35 cellular contexts compared by ENCODE assay signal in genomic region chr21:32113486-32113885, GRCh38.
"Had no signal": no experiment of that assay in that cellular context is flagged by ENCODE, and none has a peak within 500 bp of the region (broad histone marks: within the 10 kb centered on the region; RNA-seq: fewer than 3 reads in every experiment).

No MANE protein-coding gene starts in this region.

- H3K27ac ChIP-seq: KMS-11 had no signal

- H3K4me3 ChIP-seq: MG63 had no signal

- H3K36me3 ChIP-seq: MG63 had no signal

- H3K27me3 ChIP-seq: MG63 had no signal

- H3K9ac ChIP-seq: KMS-11 had no signal

- H3K4me2 ChIP-seq: KMS-11 had no signal

- DNase-seq: Karpas-422, Kasumi-1, MG63, MM.1S, MV-4-11, NCI-H1048, NCI-H1092, NCI-H1092 treated with DMSO at 0.1 percent for 48 hours, NCI-H1105, NCI-H1105 treated with DMSO at 0.1 percent for 48 hours, NCI-H1417, NCI-H1417 treated with DMSO at 0.1 percent for 48 hours, NCI-H1436, NCI-H1436 treated with DMSO at 0.1 percent for 48 hours, NCI-H146, NCI-H1694, NCI-H1694 treated with DMSO at 0.1 percent for 48 hours, NCI-H187, NCI-H187 treated with DMSO at 0.1 percent for 48 hours, NCI-H1930, NCI-H2029 treated with DMSO at 0.1 percent for 48 hours, NCI-H2081, NCI-H2081 treated with DMSO at 0.1 percent for 48 hours, NCI-H2107, NCI-H2171, NCI-H2171 treated with DMSO at 0.1 percent for 48 hours, NCI-H2227 treated with DMSO at 0.1 percent for 48 hours, NCI-H226, NCI-H345, NCI-H446, NCI-H446 treated with DMSO at 0.1 percent for 48 hours, NCI-H510A, NCI-H510A treated with DMSO at 0.1 percent for 48 hours, NCI-H524 had no signal

- H3K9me3 ChIP-seq: MG63 had no signal
